Comparison of ENCODE assay signal across 1 cellular context in the genomic region with DNA sequence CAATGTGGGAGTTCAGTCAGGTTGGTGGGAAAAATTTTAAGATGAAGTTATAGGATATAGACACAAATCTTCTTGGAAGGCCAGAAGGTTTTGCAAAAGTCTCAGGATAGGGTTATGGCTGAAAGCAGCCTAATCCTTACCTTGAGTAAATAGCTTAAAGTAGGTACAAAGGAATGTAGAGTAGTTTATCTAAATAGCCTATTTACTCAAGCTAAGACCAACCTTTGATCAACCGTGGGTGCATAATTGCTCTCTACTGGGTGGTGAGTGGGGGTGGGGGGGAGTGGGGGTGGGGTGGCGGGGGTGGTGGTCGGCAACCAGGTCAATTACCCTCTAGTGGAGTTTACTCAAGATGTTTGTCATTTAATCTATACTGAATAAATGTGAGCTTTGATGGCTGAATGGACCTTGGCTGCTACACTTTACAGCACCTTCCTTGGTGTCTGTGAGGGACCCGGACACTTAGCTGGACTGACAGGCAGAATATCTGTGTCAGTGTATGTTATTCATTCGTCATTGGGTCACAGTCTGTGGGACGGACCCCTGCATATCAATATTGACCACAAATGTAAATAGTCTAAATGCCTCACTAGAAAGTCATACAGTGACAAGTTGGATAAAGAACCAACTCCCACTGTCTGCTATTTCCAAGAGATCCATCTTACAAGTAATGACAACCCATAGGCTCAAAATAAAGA.
TF ChIP-seq lines count a peak whose summit lies in the region.

No MANE protein-coding gene starts in this region.

TF ChIP-seq in HepG2, 621 proteins besides CTCF, POLR2A, EP300 and RAD21 (continued from another document):
- TF ChIP-seq, protein P1, sequence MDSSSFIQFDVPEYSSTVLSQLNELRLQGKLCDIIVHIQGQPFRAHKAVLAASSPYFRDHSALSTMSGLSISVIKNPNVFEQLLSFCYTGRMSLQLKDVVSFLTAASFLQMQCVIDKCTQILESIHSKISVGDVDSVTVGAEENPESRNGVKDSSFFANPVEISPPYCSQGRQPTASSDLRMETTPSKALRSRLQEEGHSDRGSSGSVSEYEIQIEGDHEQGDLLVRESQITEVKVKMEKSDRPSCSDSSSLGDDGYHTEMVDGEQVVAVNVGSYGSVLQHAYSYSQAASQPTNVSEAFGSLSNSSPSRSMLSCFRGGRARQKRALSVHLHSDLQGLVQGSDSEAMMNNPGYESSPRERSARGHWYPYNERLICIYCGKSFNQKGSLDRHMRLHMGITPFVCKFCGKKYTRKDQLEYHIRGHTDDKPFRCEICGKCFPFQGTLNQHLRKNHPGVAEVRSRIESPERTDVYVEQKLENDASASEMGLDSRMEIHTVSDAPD (CRISPR knock-in tag; IDR thresholded peaks at IDR 0.05) = no peak
- no peak for TF ChIP-seq ZNF382 (CRISPR knock-in tag; IDR thresholded peaks at IDR 0.05; ENCODE audit: borderline replicate concordance)
- TF ChIP-seq KAT8 (CRISPR knock-in tag; IDR thresholded peaks at IDR 0.05) = no peak
- TF ChIP-seq NFE2L2 (IDR thresholded peaks at IDR 0.05; ENCODE audit: low read length) = no peak
- no peak for TF ChIP-seq KAT2B (IDR thresholded peaks at IDR 0.05; ENCODE audit: borderline replicate concordance, low read depth, low read length)
- no peak for TF ChIP-seq CCDC6 (CRISPR knock-in tag; IDR thresholded peaks at IDR 0.05)
- TF ChIP-seq, protein P2, sequence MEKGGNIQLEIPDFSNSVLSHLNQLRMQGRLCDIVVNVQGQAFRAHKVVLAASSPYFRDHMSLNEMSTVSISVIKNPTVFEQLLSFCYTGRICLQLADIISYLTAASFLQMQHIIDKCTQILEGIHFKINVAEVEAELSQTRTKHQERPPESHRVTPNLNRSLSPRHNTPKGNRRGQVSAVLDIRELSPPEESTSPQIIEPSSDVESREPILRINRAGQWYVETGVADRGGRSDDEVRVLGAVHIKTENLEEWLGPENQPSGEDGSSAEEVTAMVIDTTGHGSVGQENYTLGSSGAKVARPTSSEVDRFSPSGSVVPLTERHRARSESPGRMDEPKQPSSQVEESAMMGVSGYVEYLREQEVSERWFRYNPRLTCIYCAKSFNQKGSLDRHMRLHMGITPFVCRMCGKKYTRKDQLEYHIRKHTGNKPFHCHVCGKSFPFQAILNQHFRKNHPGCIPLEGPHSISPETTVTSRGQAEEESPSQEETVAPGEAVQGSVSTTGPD (CRISPR knock-in tag; IDR thresholded peaks at IDR 0.05) = no peak
- TF ChIP-seq, protein P3, sequence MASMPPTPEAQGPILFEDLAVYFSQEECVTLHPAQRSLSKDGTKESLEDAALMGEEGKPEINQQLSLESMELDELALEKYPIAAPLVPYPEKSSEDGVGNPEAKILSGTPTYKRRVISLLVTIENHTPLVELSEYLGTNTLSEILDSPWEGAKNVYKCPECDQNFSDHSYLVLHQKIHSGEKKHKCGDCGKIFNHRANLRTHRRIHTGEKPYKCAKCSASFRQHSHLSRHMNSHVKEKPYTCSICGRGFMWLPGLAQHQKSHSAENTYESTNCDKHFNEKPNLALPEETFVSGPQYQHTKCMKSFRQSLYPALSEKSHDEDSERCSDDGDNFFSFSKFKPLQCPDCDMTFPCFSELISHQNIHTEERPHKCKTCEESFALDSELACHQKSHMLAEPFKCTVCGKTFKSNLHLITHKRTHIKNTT (CRISPR knock-in tag; IDR thresholded peaks at IDR 0.05) = no peak
- TF ChIP-seq, protein P4, sequence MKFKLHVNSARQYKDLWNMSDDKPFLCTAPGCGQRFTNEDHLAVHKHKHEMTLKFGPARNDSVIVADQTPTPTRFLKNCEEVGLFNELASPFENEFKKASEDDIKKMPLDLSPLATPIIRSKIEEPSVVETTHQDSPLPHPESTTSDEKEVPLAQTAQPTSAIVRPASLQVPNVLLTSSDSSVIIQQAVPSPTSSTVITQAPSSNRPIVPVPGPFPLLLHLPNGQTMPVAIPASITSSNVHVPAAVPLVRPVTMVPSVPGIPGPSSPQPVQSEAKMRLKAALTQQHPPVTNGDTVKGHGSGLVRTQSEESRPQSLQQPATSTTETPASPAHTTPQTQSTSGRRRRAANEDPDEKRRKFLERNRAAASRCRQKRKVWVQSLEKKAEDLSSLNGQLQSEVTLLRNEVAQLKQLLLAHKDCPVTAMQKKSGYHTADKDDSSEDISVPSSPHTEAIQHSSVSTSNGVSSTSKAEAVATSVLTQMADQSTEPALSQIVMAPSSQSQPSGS (CRISPR knock-in tag; IDR thresholded peaks at IDR 0.05) = no peak
- no peak for TF ChIP-seq ELF3 (CRISPR knock-in tag; IDR thresholded peaks at IDR 0.05)
- no peak for TF ChIP-seq ZNF558 (CRISPR knock-in tag; IDR thresholded peaks at IDR 0.05; ENCODE audit: borderline replicate concordance)
- TF ChIP-seq BCL6 (CRISPR knock-in tag; IDR thresholded peaks at IDR 0.05) = no peak
- TF ChIP-seq ZNF136 (CRISPR knock-in tag; IDR thresholded peaks at IDR 0.05; ENCODE audit: low read depth) = no peak
